19 cellular contexts compared by ENCODE assay signal in genomic region chr13:94947965-94948371, GRCh38.
DNase-seq lines count a peak whose midpoint lies in the region; ATAC-seq, FAIRE-seq and TF ChIP-seq lines count a peak whose summit lies in the region.
"Had no signal": no experiment of that assay in that cellular context is flagged by ENCODE, and none has a peak within 500 bp of the region (broad histone marks: within the 10 kb centered on the region; RNA-seq: fewer than 3 reads in every experiment).

No MANE protein-coding gene starts in this region.

- H3K9me2 ChIP-seq in MM.1S (replicated peaks; ENCODE audit: insufficient read depth, low read length) = no peaks in the 10 kb centered on the region

- H3K4me1 ChIP-seq in GM12878 (ENCODE audit: control insufficient read depth, insufficient read depth, low read length) (no peaks in the 10 kb centered on the region), MM.1S (ENCODE audit: low read length) (no peaks in the 10 kb centered on the region)

- H3K79me2 ChIP-seq in GM12878 (ENCODE audit: control insufficient read depth, insufficient read depth, low read length) (no peaks in the 10 kb centered on the region), MM.1S (ENCODE audit: low read length) (no peaks in the 10 kb centered on the region)

- 47% methylated on average over 7 of the region's 7 CpGs for WGBS in GM12878 (ENCODE audit: insufficient coverage, insufficient replicate concordance, low lambda C conversion rate, missing lambda C conversion rate)
- WGBS in lower leg skin, 2 donors = 76% methylated on average over 7 of the region's 7 CpGs

- H3K9ac ChIP-seq in GM12878 (ENCODE audit: control insufficient read depth, insufficient read depth, low read length) (no peak overlapping the region), MM.1S (ENCODE audit: low read length) (no peak overlapping the region)

- POLR2A ChIA-PET in GM12878 (lab: Charles Lee) = no interaction called here

- no peak for TF ChIP-seq POLR2A in GM12878 (IDR thresholded peaks at IDR 0.05; ENCODE audit: low read depth, low read length)
- no peak for TF ChIP-seq POLR2A in lower leg skin (IDR thresholded peaks at IDR 0.05)

- intact Hi-C loops in GM12878 (cut with micrococcal nuclease; ENCODE audit: unreplicated experiment) (no loop called here), lower leg skin (cut with DNase I; ENCODE audit: low total_unique reads) (no loop called here)

- no peak overlapping the region for H3K4me3 ChIP-seq in GM12878
- no peak overlapping the region for H3K4me3 ChIP-seq in MM.1S (ENCODE audit: low read length)
- no peak overlapping the region for H3K4me3 ChIP-seq in lower leg skin (ENCODE audit: low read depth, poor library complexity, severe bottlenecking)
- H3K4me3 ChIP-seq: MG63, mucosa of descending colon had no signal

- no peaks in the 10 kb centered on the region for H3F3A ChIP-seq in MM.1S (ENCODE audit: insufficient read depth, low read length)

- SMC1A ChIA-PET in GM12878 (lab: Charles Lee; ENCODE audit: uncharacterized antibody, unreplicated experiment) = interaction anchor here (1.2 kb wide), 1 partner anchor 9 kb away, joined by 7 read pairs; no protein-coding TSS in a partner anchor

- ATAC-seq in GM12878 = peak; percentile 21; the same call in 1 of the 3 replicates
- ATAC-seq: left lobe of liver, mucosa of descending colon had no signal

- in situ Hi-C loops in GM12878 (cut with MboI) = no loop called here

- FAIRE-seq in GM12878 (lab: Jason Lieb, UNC) = no peak

- H3K4me2 ChIP-seq in GM12878 (ENCODE audit: control insufficient read depth, insufficient read depth) (no peak overlapping the region), MM.1S (ENCODE audit: low read depth, low read length) (no peak overlapping the region)

- H3K36me3 ChIP-seq in GM12878 (ENCODE audit: control insufficient read depth in 2 of 2, insufficient read depth in 2 of 2, low read length in 1 of 2) (no peaks in the 10 kb centered on the region), MM.1S (replicated peaks; ENCODE audit: insufficient read depth, low read length) (no peaks in the 10 kb centered on the region)
- H3K36me3 ChIP-seq: MG63 had no signal

- no peak for TF ChIP-seq EP300 in GM12878 (IDR thresholded peaks at IDR 0.05; ENCODE audit: borderline replicate concordance in 1 of 2, control insufficient read depth in 1 of 2, low read depth in 2 of 2, low read length in 2 of 2)

- H3K9me3 ChIP-seq in GM12878 (replicated peaks; ENCODE audit: control insufficient read depth, insufficient read depth, low read length) = no peaks in the 10 kb centered on the region
- no peaks in the 10 kb centered on the region for H3K9me3 ChIP-seq in MM.1S (replicated peaks; ENCODE audit: insufficient read depth, low read length)
- H3K9me3 ChIP-seq: MG63, mucosa of descending colon had no signal

- no peaks in the 10 kb centered on the region for H4K20me1 ChIP-seq in GM12878 (ENCODE audit: control insufficient read depth, insufficient read depth)
- no peaks in the 10 kb centered on the region for H4K20me1 ChIP-seq in MM.1S (ENCODE audit: insufficient read depth, low read length)

- BruUV-seq in GM12878 (replicated peaks; lab: Mats Ljungman, UMichigan) = no TSS peak

- TF ChIP-seq RAD21 in GM12878 (IDR thresholded peaks at IDR 0.05; ENCODE audit: insufficient read depth, low read depth, low read length) = no peak

- no peak for TF ChIP-seq CTCF in GM12878 (IDR thresholded peaks at IDR 0.05 in 2 of 3, conservative IDR thresholded peaks at IDR 0.05 in 1 of 3; ENCODE audit: control insufficient read depth in 2 of 3, extremely low read depth in 1 of 3, insufficient read depth in 1 of 3, low read depth in 3 of 3, low read length in 3 of 3)
- TF ChIP-seq CTCF in MM.1S (IDR thresholded peaks at IDR 0.05; ENCODE audit: low read length) = no peak
- TF ChIP-seq CTCF in lower leg skin (IDR thresholded peaks at IDR 0.05) = no peak

- RAD21 ChIA-PET in GM12878 (lab: Charles Lee; ENCODE audit: unreplicated experiment) = no interaction called here

- H3K27me3 ChIP-seq in GM12878 (replicated peaks in 1 of 2; ENCODE audit: control insufficient read depth in 2 of 2, insufficient read depth in 2 of 2, low read length in 1 of 2) (no peaks in the 10 kb centered on the region), layer of hippocampus (ENCODE audit: control insufficient read depth, insufficient read depth, low read length) (no peaks in the 10 kb centered on the region), MM.1S (replicated peaks; ENCODE audit: insufficient read depth, low read length) (no peaks in the 10 kb centered on the region)

- no peak overlapping the region for H3K27ac ChIP-seq in GM12878 (ENCODE audit: control insufficient read depth, insufficient read depth)
- peak overlapping the region; percentile 4 for H3K27ac ChIP-seq in layer of hippocampus (ENCODE audit: low read depth, low read length)
- H3K27ac ChIP-seq in MM.1S (ENCODE audit: low read length) = no peak overlapping the region
- H3K27ac ChIP-seq: VCaP had no signal

- peak; percentile 33 for DNase-seq in DMS153 (lab: John Stamatoyannopoulos, UW)
- peak; percentile 13 for DNase-seq in NCI-H2081 treated with DMSO at 0.1 percent for 48 hours (lab: John Stamatoyannopoulos, UW)
- no peak for DNase-seq in GM12878 (ENCODE audit: low read depth, low spot score)
- no peak for DNase-seq in COLO829 (ENCODE audit: low spot score)
- no peak for DNase-seq in MM.1S
- no peak for DNase-seq in NCI-H1105 treated with DMSO at 0.1 percent for 48 hours (lab: John Stamatoyannopoulos, UW)
- DNase-seq in lower leg skin (ENCODE audit: low spot score in 2 of 2) = no peak
- DNase-seq: activated CD4-positive, alpha-beta memory T cell treated with anti-CD3 and anti-CD28 coated beads, Interleukin-2, amount 10 ng/mL, durations not matched to agents 7 days and 5 days; activated T-cell treated with anti-CD3 and anti-CD28 coated beads, Interleukin-2, amount 50 U/mL, for 48 hours; CD4-positive, CD25-positive, alpha-beta regulatory T cell; DND-41; effector memory CD4-positive, alpha-beta T cell; MG63; mucosa of descending colon; NK-92 treated with Interleukin-12 subunit alpha and Interleukin-12 subunit beta, amount 100 ng/mL, for 24 hours; stimulated activated CD4-positive, alpha-beta T cell treated with anti-CD3 and anti-CD28 coated beads, Interleukin-4, amount 100 ng/mL, for 1 hour had no signal

- H2AFZ ChIP-seq in GM12878 (ENCODE audit: control insufficient read depth, low read depth, low read length) (no peak overlapping the region), MM.1S (ENCODE audit: low read length) (no peak overlapping the region)

- CTCF ChIA-PET in GM12878 (lab: Yijun Ruan, JAX) = no interaction called here

TF ChIP-seq in GM12878, 131 proteins besides CTCF, POLR2A, EP300 and RAD21 (continues in another document):
- TF ChIP-seq IKZF2 (IDR thresholded peaks at IDR 0.05) (no peak), EZH2 (IDR thresholded peaks at IDR 0.05; ENCODE audit: borderline replicate concordance, control insufficient read depth, low read depth, low read length) (no peak), PBX3 (IDR thresholded peaks at IDR 0.05; ENCODE audit: insufficient replicate concordance, low read depth, low read length) (no peak), MEF2B (IDR thresholded peaks at IDR 0.05; ENCODE audit: partially characterized antibody, poor library complexity, severe bottlenecking) (no peak), MLLT1 (IDR thresholded peaks at IDR 0.05) (no peak), BMI1 (IDR thresholded peaks at IDR 0.05; ENCODE audit: borderline replicate concordance) (no peak), PML (IDR thresholded peaks at IDR 0.05; ENCODE audit: low read length) (no peak), HCFC1 (IDR thresholded peaks at IDR 0.05; ENCODE audit: low read length) (no peak), CBX3 (IDR thresholded peaks at IDR 0.05; ENCODE audit: borderline replicate concordance, low read depth) (no peak), TCF12 (IDR thresholded peaks at IDR 0.05; ENCODE audit: low read depth, low read length) (no peak), RELA (IDR thresholded peaks at IDR 0.05; ENCODE audit: borderline replicate concordance, partially characterized antibody) (no peak), SUZ12 (IDR thresholded peaks at IDR 0.05; ENCODE audit: unreplicated experiment) (no peak), ZBED1 (IDR thresholded peaks at IDR 0.05; ENCODE audit: borderline replicate concordance) (no peak), PAX5 (IDR thresholded peaks at IDR 0.05; ENCODE audit: borderline replicate concordance, low read depth, low read length) (no peak), BCL3 (IDR thresholded peaks at IDR 0.05; ENCODE audit: borderline replicate concordance, insufficient read depth, low read depth, low read length, poor library complexity, severe bottlenecking) (no peak)

Comparison
In these comparisons a context has a peak if more than half of its experiments do, and no peak if none do; other contexts are left out.
1. DNase-seq: peak in DMS153 (single experiment) and NCI-H2081 treated with DMSO at 0.1 percent for 48 hours (single experiment); none in GM12878 (single experiment), COLO829 (single experiment), MM.1S (single experiment), NCI-H1105 treated with DMSO at 0.1 percent for 48 hours (single experiment) and lower leg skin (0 of 2).